In the genomic region with DNA sequence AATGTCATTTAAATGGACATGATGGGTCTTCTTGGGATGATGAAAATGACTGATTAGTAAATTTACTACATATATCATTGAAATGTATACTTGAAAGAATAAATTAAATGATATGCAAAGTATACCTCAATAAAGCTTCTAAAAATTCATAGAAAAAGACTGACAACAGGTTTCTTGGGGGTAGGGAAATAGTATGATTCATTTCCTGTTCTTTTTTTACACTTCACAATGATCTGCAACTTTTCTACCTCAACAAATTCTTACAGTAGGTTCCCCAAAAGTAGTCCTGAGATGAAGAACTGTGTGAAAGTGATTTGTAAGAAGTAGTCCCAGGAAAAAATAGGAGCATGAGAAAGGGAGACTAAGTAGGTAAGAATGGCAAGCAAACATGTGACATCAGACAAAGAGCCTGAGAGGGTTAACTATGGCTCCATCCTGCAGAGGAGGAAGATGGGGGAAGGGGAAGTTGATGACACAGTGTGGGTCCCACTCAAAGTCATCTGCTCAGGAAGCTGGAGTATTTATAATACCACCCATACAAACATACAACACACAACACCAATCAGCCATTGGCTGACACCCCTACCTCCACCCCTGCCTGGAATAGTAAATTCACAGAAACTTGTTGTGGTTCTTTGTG, we compare ENCODE assay signal across 16 cellular contexts.
A peak's percentile ranks its signal among the peaks of the same experiment; 100 is the strongest.
DNase-seq lines count a peak whose midpoint lies in the region; ATAC-seq, FAIRE-seq and TF ChIP-seq lines count a peak whose summit lies in the region.
"Had no signal": no experiment of that assay in that cellular context is flagged by ENCODE, and none has a peak within 500 bp of the region (broad histone marks: within the 10 kb centered on the region; RNA-seq: fewer than 3 reads in every experiment).

No MANE protein-coding gene starts in this region.

- no peak overlapping the region for H4K8ac ChIP-seq in neuronal stem cell (ENCODE audit: low read depth, low read length)

- H3K79me1 ChIP-seq in neuronal stem cell (ENCODE audit: low read depth, low read length), result no peaks in the 10 kb centered on the region

- no peak overlapping the region for H3K4me3 ChIP-seq in BLaER1 treated with 17β-estradiol and CSF1 and Interleukin-3, amounts not matched to agents 10 nM and 100 nM
- no peak overlapping the region for H3K4me3 ChIP-seq in neuronal stem cell (ENCODE audit: low read length in 2 of 2)
- H3K4me3 ChIP-seq: body of pancreas, left lung had no signal

- peak overlapping the region; percentile 5 to 76 (median 54) for H3K4me2 ChIP-seq in BLaER1 treated with 17β-estradiol and CSF1 and Interleukin-3, amounts not matched to agents 10 nM and 100 nM
- no peak overlapping the region for H3K4me2 ChIP-seq in neuronal stem cell (ENCODE audit: insufficient read depth, low read length, poor library complexity, severe bottlenecking)
- H3K4me2 ChIP-seq: SK-N-SH had no signal

- peak overlapping the region; percentile 66 for H3K4me3 Mint-ChIP-seq in activated naive CD8-positive, alpha-beta T cell treated with anti-CD3 and anti-CD28 coated beads, Interleukin-2, amount 10 ng/mL, durations not matched to agents 7 days and 5 days

- H4K91ac ChIP-seq in neuronal stem cell (ENCODE audit: low read depth, low read length, poor library complexity), result no peak overlapping the region

- no peak overlapping the region for H2BK5ac ChIP-seq in neuronal stem cell (ENCODE audit: low read length)

- FAIRE-seq in GM12892 (lab: Jason Lieb, UNC) (peak; percentile 88), frontal cortex (lab: Jason Lieb, UNC) (no peak)
- FAIRE-seq: HTR-8/SVneo had no signal

- peaks cover 50 to 91% (median 85%) of the 10 kb centered on the region in 11 experiments; a peak in 21 of 22 replicates for H3K27me3 ChIP-seq in BLaER1 treated with 17β-estradiol and CSF1 and Interleukin-3, amounts not matched to agents 10 nM and 100 nM
- H3K27me3 ChIP-seq in neuronal stem cell (ENCODE audit: control insufficient read depth in 3 of 3, insufficient read depth in 3 of 3, low read depth in 1 of 3, low read length in 3 of 3), result no peaks in the 10 kb centered on the region
- H3K27me3 ChIP-seq: BE2C, body of pancreas, left lung had no signal

- peak overlapping the region in 4 of 11 experiments; percentile 3 to 46 (median 31); a peak in 4 of 22 replicates for H3K9ac ChIP-seq in BLaER1 treated with 17β-estradiol and CSF1 and Interleukin-3, amounts not matched to agents 10 nM and 100 nM
- no peak overlapping the region for H3K9ac ChIP-seq in neuronal stem cell (ENCODE audit: low read depth, low read length, poor library complexity)
- H3K9ac ChIP-seq: SK-N-SH had no signal

- ATAC-seq in activated naive CD8-positive, alpha-beta T cell treated with anti-CD3 and anti-CD28 coated beads, Interleukin-2, amount 10 ng/mL, durations not matched to agents 7 days and 5 days (ENCODE audit: low read depth), result peak; percentile 88
- no peak for ATAC-seq in GM21423 (IDR thresholded peaks at IDR 0.05; ENCODE audit: unreplicated experiment)
- ATAC-seq: body of pancreas, left lung had no signal

- DNase-seq in GM12892 (ENCODE audit: insufficient read length), result no peak
- peak; percentile 34 for DNase-seq in MV-4-11 (lab: John Stamatoyannopoulos, UW)
- DNase-seq in activated naive CD8-positive, alpha-beta T cell treated with anti-CD3 and anti-CD28 coated beads, Interleukin-2, amount 10 ng/mL, durations not matched to agents 7 days and 5 days, result no peak
- no peak for DNase-seq in neuronal stem cell (ENCODE audit: low spot score)
- DNase-seq in frontal cortex (ENCODE audit: low spot score in 2 of 2), result no peak
- DNase-seq in NCI-H2029 treated with DMSO at 0.1 percent for 48 hours (lab: John Stamatoyannopoulos, UW), result no peak
- DNase-seq: activated T-cell treated with anti-CD3 and anti-CD28 coated beads, Interleukin-2, amount 50 U/mL, for 48 hours; BE2C; body of pancreas; dermis blood vessel endothelial cell; left lung; NCI-H1105 treated with DMSO at 0.1 percent for 48 hours; SK-N-SH had no signal

- no peak overlapping the region for H2BK120ac ChIP-seq in neuronal stem cell (ENCODE audit: low read depth, low read length)

- peaks cover 0 to 6% (median 1%) of the 10 kb centered on the region in 11 experiments; a peak in 9 of 22 replicates for H3K9me3 ChIP-seq in BLaER1 treated with 17β-estradiol and CSF1 and Interleukin-3, amounts not matched to agents 10 nM and 100 nM (replicated peaks in 1 of 11)
- no peaks in the 10 kb centered on the region for H3K9me3 ChIP-seq in neuronal stem cell (replicated peaks in 1 of 2; ENCODE audit: control insufficient read depth in 2 of 2, insufficient read depth in 1 of 2, low read depth in 1 of 2, low read length in 2 of 2)
- H3K9me3 ChIP-seq: BE2C, body of pancreas, left lung, SK-N-SH had no signal

- no peak overlapping the region for H2AFZ ChIP-seq in neuronal stem cell (ENCODE audit: low read length)

- H4K20me1 ChIP-seq in BLaER1 treated with 17β-estradiol and CSF1 and Interleukin-3, amounts not matched to agents 10 nM and 100 nM, result no peaks in the 10 kb centered on the region

- H2AK5ac ChIP-seq in neuronal stem cell (ENCODE audit: low read depth, low read length), result no peak overlapping the region

- H3K23ac ChIP-seq in neuronal stem cell (ENCODE audit: low read depth, low read length, poor library complexity), result no peak overlapping the region

- H3K36me3 Mint-ChIP-seq in activated naive CD8-positive, alpha-beta T cell treated with anti-CD3 and anti-CD28 coated beads, Interleukin-2, amount 10 ng/mL, durations not matched to agents 7 days and 5 days, result peaks cover 3% of the 10 kb centered on the region

- no peak overlapping the region for H2BK15ac ChIP-seq in neuronal stem cell (ENCODE audit: low read length)

- no peaks in the 10 kb centered on the region for H3K36me3 ChIP-seq in BLaER1 treated with 17β-estradiol and CSF1 and Interleukin-3, amounts not matched to agents 10 nM and 100 nM
- H3K36me3 ChIP-seq in neuronal stem cell (replicated peaks in 1 of 2; ENCODE audit: control insufficient read depth in 2 of 2, insufficient read depth in 2 of 2, low read length in 2 of 2), result no peaks in the 10 kb centered on the region
- H3K36me3 ChIP-seq: BE2C, left lung had no signal

- H3K27me3 Mint-ChIP-seq in activated naive CD8-positive, alpha-beta T cell treated with anti-CD3 and anti-CD28 coated beads, Interleukin-2, amount 10 ng/mL, durations not matched to agents 7 days and 5 days, result peaks cover 3% of the 10 kb centered on the region

- H3K4ac ChIP-seq in neuronal stem cell (ENCODE audit: low read length), result no peak overlapping the region

- H3K18ac ChIP-seq in neuronal stem cell (ENCODE audit: low read length), result no peak overlapping the region

- POLR2A ChIA-PET in activated naive CD8-positive, alpha-beta T cell treated with anti-CD3 and anti-CD28 coated beads, Interleukin-2, amount 10 ng/mL, durations not matched to agents 7 days and 5 days (lab: Charles Lee), result no interaction called here

- no peak overlapping the region for H2BK12ac ChIP-seq in neuronal stem cell (ENCODE audit: low read length)

- peak overlapping the region; percentile 90 for H3K27ac Mint-ChIP-seq in activated naive CD8-positive, alpha-beta T cell treated with anti-CD3 and anti-CD28 coated beads, Interleukin-2, amount 10 ng/mL, durations not matched to agents 7 days and 5 days

- H3K9me3 Mint-ChIP-seq in activated naive CD8-positive, alpha-beta T cell treated with anti-CD3 and anti-CD28 coated beads, Interleukin-2, amount 10 ng/mL, durations not matched to agents 7 days and 5 days, result peaks cover 1% of the 10 kb centered on the region

- peaks cover 6 to 50% (median 11%) of the 10 kb centered on the region in 10 experiments; a peak in 17 of 20 replicates for H3K4me1 ChIP-seq in BLaER1 treated with 17β-estradiol and CSF1 and Interleukin-3, amounts not matched to agents 10 nM and 100 nM
- H3K4me1 ChIP-seq in neuronal stem cell (ENCODE audit: control insufficient read depth in 2 of 2, insufficient read depth in 1 of 2, low read depth in 1 of 2, low read length in 2 of 2), result no peaks in the 10 kb centered on the region
- H3K4me1 ChIP-seq: BE2C, body of pancreas, left lung had no signal

- TF ChIP-seq POLR2A in GM12892 (IDR thresholded peaks at IDR 0.05; ENCODE audit: low read depth, low read length), result no peak

- no peak overlapping the region for H3K14ac ChIP-seq in neuronal stem cell (ENCODE audit: low read length)

- peaks cover 8% of the 10 kb centered on the region for H3K4me1 Mint-ChIP-seq in activated naive CD8-positive, alpha-beta T cell treated with anti-CD3 and anti-CD28 coated beads, Interleukin-2, amount 10 ng/mL, durations not matched to agents 7 days and 5 days

- H3K27ac ChIP-seq in BLaER1 treated with 17β-estradiol and CSF1 and Interleukin-3, amounts not matched to agents 10 nM and 100 nM, result peak overlapping the region; percentile 20 to 76 (median 60); a peak in 20 of 22 replicates
- H3K27ac ChIP-seq in neuronal stem cell (replicated peaks; ENCODE audit: low read length), result no peak overlapping the region
- H3K27ac ChIP-seq: body of pancreas, left lung had no signal
